Comparison of ENCODE assay signal across 9 cellular contexts in the genomic region with DNA sequence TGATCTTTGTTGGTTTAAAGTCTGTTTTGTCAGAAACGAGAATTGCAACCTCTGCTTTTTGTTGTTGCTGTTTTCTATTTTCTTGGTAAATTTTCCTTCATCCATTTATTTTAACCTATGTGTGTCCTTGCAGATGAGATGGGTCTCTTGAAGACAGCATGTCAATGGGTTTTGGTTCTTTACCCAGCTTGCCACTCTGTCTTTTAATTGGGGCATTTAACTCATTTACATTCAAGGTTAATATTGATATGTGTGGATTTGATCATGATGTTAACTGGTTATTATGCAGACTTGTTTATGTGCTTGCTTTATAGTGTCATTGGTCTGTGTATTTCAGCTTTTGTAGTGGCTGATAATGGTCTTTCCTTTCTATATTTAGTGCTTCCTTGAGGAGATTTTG.
"Had no signal": no experiment of that assay in that cellular context is flagged by ENCODE, and none has a peak within 500 bp of the region (broad histone marks: within the 10 kb centered on the region; RNA-seq: fewer than 3 reads in every experiment).

No MANE protein-coding gene starts in this region.

- H3K36me3 ChIP-seq: HAP-1 had no signal

- H3K27ac Mint-ChIP-seq: GM23338, H9, HFFc6 had no signal

- H3K4me1 Mint-ChIP-seq: GM23338, H9 had no signal

- H3K4me3 ChIP-seq: GM23248, GM23338, HAP-1 had no signal

- H3K27ac ChIP-seq: GM23248 had no signal

- DNase-seq: GM23248, GOT3, H7, H9, HCEC 1CT, HFFc6 had no signal

- H3K9me3 ChIP-seq: HAP-1 had no signal

- ATAC-seq: GM23338, HCT116 had no signal

- H3K4me1 ChIP-seq: HAP-1 had no signal

- H3K4me3 Mint-ChIP-seq: GM23338, H9, HFFc6 had no signal
